ENCODE assay signal across 1 cellular context in genomic region chr17:31497994-31498826, GRCh38.
TF ChIP-seq lines count a peak whose summit lies in the region.

No MANE protein-coding gene starts in this region.

TF ChIP-seq in H1, 55 proteins besides CTCF, POLR2A, EP300 and RAD21:
- TF ChIP-seq ASH2L (IDR thresholded peaks at IDR 0.05; ENCODE audit: low read length) (no peak), SIN3A (conservative IDR thresholded peaks at IDR 0.05 in 1 of 2, IDR thresholded peaks at IDR 0.05 in 1 of 2; ENCODE audit: low read depth in 1 of 2, low read length in 2 of 2) (no peak), MAFK (IDR thresholded peaks at IDR 0.05; ENCODE audit: low read depth, low read length) (no peak), TBP (IDR thresholded peaks at IDR 0.05; ENCODE audit: low read depth, low read length) (no peak), PHF8 (conservative IDR thresholded peaks at IDR 0.05; ENCODE audit: low read depth, low read length) (no peak), CHD7 (IDR thresholded peaks at IDR 0.05; ENCODE audit: insufficient replicate concordance, low read length) (no peak), SIX5 (IDR thresholded peaks at IDR 0.05; ENCODE audit: low read depth, low read length) (no peak), CEBPB (IDR thresholded peaks at IDR 0.05; ENCODE audit: low read depth, low read length) (no peak), GTF2F1 (IDR thresholded peaks at IDR 0.05; ENCODE audit: borderline replicate concordance, low read depth, low read length) (no peak), BCL11A (IDR thresholded peaks at IDR 0.05; ENCODE audit: low read depth in 2 of 2, low read length in 2 of 2) (no peak), CREB1 (IDR thresholded peaks at IDR 0.05) (no peak), SP2 (IDR thresholded peaks at IDR 0.05; ENCODE audit: low read length) (no peak)
- TF ChIP-seq, protein P1, sequence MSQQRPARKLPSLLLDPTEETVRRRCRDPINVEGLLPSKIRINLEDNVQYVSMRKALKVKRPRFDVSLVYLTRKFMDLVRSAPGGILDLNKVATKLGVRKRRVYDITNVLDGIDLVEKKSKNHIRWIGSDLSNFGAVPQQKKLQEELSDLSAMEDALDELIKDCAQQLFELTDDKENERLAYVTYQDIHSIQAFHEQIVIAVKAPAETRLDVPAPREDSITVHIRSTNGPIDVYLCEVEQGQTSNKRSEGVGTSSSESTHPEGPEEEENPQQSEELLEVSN (IDR thresholded peaks at IDR 0.05) = no peak
- TF ChIP-seq, protein P2, sequence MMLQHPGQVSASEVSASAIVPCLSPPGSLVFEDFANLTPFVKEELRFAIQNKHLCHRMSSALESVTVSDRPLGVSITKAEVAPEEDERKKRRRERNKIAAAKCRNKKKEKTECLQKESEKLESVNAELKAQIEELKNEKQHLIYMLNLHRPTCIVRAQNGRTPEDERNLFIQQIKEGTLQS (IDR thresholded peaks at IDR 0.05; ENCODE audit: insufficient read depth, low read depth, low read length) = no peak
TF ChIP-seq in H1: peak in this region for 0.
